1 cellular context compared by ENCODE assay signal in the genomic region with DNA sequence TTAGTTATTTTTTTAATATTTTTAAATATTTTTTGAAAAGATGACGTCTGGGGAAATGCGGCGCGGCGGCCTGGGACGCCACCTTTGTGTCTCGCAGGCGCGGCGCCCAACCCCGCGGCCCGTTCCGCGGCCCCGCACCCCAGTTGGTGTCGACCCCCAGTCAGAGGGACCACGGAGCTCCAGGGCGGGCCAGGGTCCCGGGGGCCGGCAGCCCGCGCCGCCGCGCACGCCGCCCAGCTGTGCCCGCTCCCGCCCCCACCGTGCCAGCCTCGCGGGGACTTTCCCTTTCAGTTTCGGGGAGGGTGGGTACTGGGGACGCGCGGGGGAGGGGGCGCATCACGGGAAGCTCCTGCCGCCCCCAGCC.
TF ChIP-seq lines count a peak whose summit lies in the region.

No MANE protein-coding gene starts in this region.

TF ChIP-seq in GM23338, 12 proteins besides CTCF, POLR2A, EP300 and RAD21 (continued from another document):
- TF ChIP-seq, protein P1, sequence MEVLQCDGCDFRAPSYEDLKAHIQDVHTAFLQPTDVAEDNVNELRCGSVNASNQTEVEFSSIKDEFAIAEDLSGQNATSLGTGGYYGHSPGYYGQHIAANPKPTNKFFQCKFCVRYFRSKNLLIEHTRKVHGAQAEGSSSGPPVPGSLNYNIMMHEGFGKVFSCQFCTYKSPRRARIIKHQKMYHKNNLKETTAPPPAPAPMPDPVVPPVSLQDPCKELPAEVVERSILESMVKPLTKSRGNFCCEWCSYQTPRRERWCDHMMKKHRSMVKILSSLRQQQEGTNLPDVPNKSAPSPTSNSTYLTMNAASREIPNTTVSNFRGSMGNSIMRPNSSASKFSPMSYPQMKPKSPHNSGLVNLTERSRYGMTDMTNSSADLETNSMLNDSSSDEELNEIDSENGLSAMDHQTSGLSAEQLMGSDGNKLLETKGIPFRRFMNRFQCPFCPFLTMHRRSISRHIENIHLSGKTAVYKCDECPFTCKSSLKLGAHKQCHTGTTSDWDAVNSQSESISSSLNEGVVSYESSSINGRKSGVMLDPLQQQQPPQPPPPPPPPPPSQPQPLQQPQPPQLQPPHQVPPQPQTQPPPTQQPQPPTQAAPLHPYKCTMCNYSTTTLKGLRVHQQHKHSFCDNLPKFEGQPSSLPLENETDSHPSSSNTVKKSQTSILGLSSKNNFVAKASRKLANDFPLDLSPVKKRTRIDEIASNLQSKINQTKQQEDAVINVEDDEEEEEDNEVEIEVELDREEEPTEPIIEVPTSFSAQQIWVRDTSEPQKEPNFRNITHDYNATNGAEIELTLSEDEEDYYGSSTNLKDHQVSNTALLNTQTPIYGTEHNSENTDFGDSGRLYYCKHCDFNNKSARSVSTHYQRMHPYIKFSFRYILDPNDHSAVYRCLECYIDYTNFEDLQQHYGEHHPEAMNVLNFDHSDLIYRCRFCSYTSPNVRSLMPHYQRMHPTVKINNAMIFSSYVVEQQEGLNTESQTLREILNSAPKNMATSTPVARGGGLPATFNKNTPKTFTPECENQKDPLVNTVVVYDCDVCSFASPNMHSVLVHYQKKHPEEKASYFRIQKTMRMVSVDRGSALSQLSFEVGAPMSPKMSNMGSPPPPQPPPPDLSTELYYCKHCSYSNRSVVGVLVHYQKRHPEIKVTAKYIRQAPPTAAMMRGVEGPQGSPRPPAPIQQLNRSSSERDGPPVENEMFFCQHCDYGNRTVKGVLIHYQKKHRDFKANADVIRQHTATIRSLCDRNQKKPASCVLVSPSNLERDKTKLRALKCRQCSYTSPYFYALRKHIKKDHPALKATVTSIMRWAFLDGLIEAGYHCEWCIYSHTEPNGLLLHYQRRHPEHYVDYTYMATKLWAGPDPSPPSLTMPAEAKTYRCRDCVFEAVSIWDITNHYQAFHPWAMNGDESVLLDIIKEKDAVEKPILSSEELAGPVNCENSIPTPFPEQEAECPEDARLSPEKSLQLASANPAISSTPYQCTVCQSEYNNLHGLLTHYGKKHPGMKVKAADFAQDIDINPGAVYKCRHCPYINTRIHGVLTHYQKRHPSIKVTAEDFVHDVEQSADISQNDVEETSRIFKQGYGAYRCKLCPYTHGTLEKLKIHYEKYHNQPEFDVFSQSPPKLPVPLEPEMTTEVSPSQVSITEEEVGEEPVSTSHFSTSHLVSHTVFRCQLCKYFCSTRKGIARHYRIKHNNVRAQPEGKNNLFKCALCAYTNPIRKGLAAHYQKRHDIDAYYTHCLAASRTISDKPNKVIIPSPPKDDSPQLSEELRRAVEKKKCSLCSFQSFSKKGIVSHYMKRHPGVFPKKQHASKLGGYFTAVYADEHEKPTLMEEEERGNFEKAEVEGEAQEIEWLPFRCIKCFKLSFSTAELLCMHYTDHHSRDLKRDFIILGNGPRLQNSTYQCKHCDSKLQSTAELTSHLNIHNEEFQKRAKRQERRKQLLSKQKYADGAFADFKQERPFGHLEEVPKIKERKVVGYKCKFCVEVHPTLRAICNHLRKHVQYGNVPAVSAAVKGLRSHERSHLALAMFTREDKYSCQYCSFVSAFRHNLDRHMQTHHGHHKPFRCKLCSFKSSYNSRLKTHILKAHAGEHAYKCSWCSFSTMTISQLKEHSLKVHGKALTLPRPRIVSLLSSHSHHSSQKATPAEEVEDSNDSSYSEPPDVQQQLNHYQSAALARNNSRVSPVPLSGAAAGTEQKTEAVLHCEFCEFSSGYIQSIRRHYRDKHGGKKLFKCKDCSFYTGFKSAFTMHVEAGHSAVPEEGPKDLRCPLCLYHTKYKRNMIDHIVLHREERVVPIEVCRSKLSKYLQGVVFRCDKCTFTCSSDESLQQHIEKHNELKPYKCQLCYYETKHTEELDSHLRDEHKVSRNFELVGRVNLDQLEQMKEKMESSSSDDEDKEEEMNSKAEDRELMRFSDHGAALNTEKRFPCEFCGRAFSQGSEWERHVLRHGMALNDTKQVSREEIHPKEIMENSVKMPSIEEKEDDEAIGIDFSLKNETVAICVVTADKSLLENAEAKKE (CRISPR knock-in tag; IDR thresholded peaks at IDR 0.05): no peak
- TF ChIP-seq ZNF331 (CRISPR knock-in tag; IDR thresholded peaks at IDR 0.05; ENCODE audit: low read depth) (no peak), CREB1 (CRISPR knock-in tag; IDR thresholded peaks at IDR 0.05; ENCODE audit: low read depth) (no peak)
- TF ChIP-seq, protein P2, sequence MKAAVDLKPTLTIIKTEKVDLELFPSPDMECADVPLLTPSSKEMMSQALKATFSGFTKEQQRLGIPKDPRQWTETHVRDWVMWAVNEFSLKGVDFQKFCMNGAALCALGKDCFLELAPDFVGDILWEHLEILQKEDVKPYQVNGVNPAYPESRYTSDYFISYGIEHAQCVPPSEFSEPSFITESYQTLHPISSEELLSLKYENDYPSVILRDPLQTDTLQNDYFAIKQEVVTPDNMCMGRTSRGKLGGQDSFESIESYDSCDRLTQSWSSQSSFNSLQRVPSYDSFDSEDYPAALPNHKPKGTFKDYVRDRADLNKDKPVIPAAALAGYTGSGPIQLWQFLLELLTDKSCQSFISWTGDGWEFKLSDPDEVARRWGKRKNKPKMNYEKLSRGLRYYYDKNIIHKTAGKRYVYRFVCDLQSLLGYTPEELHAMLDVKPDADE (IDR thresholded peaks at IDR 0.05): no peak
